Comparison of ENCODE assay signal across 1 cellular context in the genomic region with DNA sequence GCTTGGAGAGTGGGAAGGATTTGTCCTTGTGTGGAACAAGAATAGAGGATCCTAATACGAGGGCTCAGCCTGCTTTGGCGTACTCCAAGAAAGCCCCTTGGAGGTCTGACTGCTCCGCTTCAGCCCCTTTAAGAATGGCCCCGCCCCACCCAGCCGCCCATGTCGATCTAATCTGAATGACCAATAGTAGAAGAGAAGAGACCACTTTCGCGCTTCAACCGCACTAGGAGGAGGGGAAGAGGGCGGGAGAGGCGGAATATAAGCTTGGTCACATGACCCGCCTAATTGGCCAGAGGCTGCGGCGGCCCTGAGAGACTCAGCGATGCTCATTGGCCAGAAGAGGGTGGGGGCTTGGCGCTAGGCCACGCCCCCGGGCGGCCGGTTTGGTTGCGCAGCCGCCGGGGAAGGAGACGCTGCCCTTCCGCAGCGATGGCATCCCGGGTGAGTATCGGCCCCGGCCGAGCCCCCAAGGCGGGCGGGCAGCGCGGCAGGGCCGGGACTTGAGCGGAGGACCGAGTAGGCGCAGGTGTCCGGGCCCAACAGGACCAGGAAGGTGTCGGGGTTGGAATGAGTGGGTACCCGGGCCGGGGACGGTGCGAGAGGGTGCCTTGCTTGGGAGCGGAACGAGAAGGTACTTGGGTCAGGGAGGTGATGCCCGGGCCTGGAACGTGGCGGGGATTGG.
TF ChIP-seq lines count a peak whose summit lies in the region.

MIGA2 (plus strand) TSS at position 386 of the 682 bp plus-strand sequence. CDS start 3,969 bp downstream, outside the sequence.

TF ChIP-seq in HepG2, 621 proteins besides CTCF, POLR2A, EP300 and RAD21 (continued from another document and continues in another):
- TF ChIP-seq, protein P1, sequence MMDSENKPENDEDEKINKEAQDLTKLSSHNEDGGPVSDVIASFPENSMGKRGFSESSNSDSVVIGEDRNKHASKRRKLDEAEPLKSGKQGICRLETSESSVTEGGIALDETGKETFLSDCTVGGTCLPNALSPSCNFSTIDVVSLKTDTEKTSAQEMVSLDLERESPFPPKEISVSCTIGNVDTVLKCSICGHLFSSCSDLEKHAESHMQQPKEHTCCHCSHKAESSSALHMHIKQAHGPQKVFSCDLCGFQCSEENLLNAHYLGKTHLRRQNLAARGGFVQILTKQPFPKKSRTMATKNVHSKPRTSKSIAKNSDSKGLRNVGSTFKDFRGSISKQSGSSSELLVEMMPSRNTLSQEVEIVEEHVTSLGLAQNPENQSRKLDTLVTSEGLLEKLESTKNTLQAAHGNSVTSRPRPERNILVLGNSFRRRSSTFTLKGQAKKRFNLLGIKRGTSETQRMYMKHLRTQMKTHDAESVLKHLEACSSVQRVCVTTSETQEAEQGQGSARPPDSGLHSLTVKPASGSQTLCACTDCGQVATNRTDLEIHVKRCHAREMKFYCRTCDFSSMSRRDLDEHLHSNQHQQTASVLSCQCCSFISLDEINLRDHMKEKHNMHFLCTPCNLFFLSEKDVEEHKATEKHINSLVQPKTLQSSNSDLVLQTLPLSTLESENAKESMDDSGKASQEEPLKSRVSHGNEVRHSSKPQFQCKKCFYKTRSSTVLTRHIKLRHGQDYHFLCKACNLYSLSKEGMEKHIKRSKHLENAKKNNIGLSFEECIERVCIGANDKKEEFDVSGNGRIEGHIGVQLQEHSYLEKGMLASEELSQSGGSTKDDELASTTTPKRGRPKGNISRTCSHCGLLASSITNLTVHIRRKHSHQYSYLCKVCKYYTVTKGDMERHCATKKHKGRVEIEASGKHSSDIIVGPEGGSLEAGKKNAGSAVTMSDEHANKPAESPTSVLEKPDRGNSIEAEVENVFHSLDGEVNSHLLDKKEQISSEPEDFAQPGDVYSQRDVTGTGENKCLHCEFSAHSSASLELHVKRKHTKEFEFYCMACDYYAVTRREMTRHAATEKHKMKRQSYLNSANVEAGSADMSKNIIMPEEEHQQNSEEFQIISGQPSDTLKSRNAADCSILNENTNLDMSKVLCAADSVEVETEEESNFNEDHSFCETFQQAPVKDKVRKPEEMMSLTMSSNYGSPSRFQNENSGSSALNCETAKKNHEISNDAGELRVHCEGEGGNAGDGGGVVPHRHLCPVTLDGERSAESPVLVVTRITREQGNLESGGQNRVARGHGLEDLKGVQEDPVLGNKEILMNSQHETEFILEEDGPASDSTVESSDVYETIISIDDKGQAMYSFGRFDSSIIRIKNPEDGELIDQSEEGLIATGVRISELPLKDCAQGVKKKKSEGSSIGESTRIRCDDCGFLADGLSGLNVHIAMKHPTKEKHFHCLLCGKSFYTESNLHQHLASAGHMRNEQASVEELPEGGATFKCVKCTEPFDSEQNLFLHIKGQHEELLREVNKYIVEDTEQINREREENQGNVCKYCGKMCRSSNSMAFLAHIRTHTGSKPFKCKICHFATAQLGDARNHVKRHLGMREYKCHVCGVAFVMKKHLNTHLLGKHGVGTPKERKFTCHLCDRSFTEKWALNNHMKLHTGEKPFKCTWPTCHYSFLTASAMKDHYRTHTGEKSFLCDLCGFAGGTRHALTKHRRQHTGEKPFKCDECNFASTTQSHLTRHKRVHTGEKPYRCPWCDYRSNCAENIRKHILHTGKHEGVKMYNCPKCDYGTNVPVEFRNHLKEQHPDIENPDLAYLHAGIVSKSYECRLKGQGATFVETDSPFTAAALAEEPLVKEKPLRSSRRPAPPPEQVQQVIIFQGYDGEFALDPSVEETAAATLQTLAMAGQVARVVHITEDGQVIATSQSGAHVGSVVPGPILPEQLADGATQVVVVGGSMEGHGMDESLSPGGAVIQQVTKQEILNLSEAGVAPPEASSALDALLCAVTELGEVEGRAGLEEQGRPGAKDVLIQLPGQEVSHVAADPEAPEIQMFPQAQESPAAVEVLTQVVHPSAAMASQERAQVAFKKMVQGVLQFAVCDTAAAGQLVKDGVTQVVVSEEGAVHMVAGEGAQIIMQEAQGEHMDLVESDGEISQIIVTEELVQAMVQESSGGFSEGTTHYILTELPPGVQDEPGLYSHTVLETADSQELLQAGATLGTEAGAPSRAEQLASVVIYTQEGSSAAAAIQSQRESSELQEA (CRISPR knock-in tag; IDR thresholded peaks at IDR 0.05; ENCODE audit: not compliant biosample characterization), result peak; percentile 65
- TF ChIP-seq ZNF572 (CRISPR knock-in tag; IDR thresholded peaks at IDR 0.05) (peak; percentile 95), ZNF749 (CRISPR knock-in tag; IDR thresholded peaks at IDR 0.05; ENCODE audit: borderline replicate concordance) (no peak), SOX6 (IDR thresholded peaks at IDR 0.05) (no peak), SOX6 (CRISPR knock-in tag; IDR thresholded peaks at IDR 0.05) (peak; percentile 45; the same call in 1 of the 2 replicates), SKIL (CRISPR knock-in tag; IDR thresholded peaks at IDR 0.05; ENCODE audit: borderline replicate concordance) (no peak), CREM (IDR thresholded peaks at IDR 0.05) (peak; percentile 35; the same call in 1 of the 2 replicates), CREM (CRISPR knock-in tag; IDR thresholded peaks at IDR 0.05) (no peak), CCAR2 (optimal IDR thresholded peaks at IDR 0.05; ENCODE audit: low read depth, low read length) (no peak), ZBTB3 (CRISPR knock-in tag; IDR thresholded peaks at IDR 0.05; ENCODE audit: borderline replicate concordance, low read depth) (no peak), ZMYM4 (CRISPR knock-in tag; IDR thresholded peaks at IDR 0.05) (peak; percentile 41; the same call in 1 of the 2 replicates), UBTF (CRISPR knock-in tag; IDR thresholded peaks at IDR 0.05) (peak; percentile 81), RFX5 (IDR thresholded peaks at IDR 0.05; ENCODE audit: low read depth, low read length) (0 out of 2 replicates have a peak, but pooled peaks have one; percentile 15), NCOR1 (IDR thresholded peaks at IDR 0.05; ENCODE audit: borderline replicate concordance, low read length) (no peak; the same call in 1 of the 2 replicates), KMT2B (CRISPR knock-in tag; IDR thresholded peaks at IDR 0.05) (peak; percentile 54; the same call in 1 of the 2 replicates), CBFB (CRISPR knock-in tag; IDR thresholded peaks at IDR 0.05) (no peak), ZNF747 (CRISPR knock-in tag; IDR thresholded peaks at IDR 0.05; ENCODE audit: borderline replicate concordance) (no peak), SPEN (CRISPR knock-in tag; IDR thresholded peaks at IDR 0.05; ENCODE audit: low read depth) (no peak), ZNF546 (CRISPR knock-in tag; conservative IDR thresholded peaks at IDR 0.05) (no peak), CC2D1A (CRISPR knock-in tag; IDR thresholded peaks at IDR 0.05) (no peak), MXI1 (IDR thresholded peaks at IDR 0.05; ENCODE audit: borderline replicate concordance, low read depth, low read length) (peak; percentile 66; the same call in 1 of the 3 replicates), ASH2L (IDR thresholded peaks at IDR 0.05; ENCODE audit: insufficient read length, low read depth, low read length) (peak; percentile 39), HCFC1 (IDR thresholded peaks at IDR 0.05; ENCODE audit: low read depth, low read length) (no peak), KMT2A (CRISPR knock-in tag; IDR thresholded peaks at IDR 0.05) (peak; percentile 73), ZNF652 (CRISPR knock-in tag; IDR thresholded peaks at IDR 0.05; ENCODE audit: borderline replicate concordance, low read depth) (no peak), CAMTA2 (CRISPR knock-in tag; IDR thresholded peaks at IDR 0.05; ENCODE audit: borderline replicate concordance) (no peak; the same call in 1 of the 2 replicates), ZBTB33 (CRISPR knock-in tag; IDR thresholded peaks at IDR 0.05) (no peak), NCOA5 (CRISPR knock-in tag; IDR thresholded peaks at IDR 0.05) (no peak), ZNF678 (CRISPR knock-in tag; IDR thresholded peaks at IDR 0.05) (no peak), HNRNPL (IDR thresholded peaks at IDR 0.05; ENCODE audit: low read depth, low read length) (peak; percentile 41; the same call in 1 of the 2 replicates), ZNF768 (CRISPR knock-in tag; IDR thresholded peaks at IDR 0.05) (no peak), MEIS1 (CRISPR knock-in tag; IDR thresholded peaks at IDR 0.05; ENCODE audit: borderline replicate concordance) (no peak)
- TF ChIP-seq, protein P2, sequence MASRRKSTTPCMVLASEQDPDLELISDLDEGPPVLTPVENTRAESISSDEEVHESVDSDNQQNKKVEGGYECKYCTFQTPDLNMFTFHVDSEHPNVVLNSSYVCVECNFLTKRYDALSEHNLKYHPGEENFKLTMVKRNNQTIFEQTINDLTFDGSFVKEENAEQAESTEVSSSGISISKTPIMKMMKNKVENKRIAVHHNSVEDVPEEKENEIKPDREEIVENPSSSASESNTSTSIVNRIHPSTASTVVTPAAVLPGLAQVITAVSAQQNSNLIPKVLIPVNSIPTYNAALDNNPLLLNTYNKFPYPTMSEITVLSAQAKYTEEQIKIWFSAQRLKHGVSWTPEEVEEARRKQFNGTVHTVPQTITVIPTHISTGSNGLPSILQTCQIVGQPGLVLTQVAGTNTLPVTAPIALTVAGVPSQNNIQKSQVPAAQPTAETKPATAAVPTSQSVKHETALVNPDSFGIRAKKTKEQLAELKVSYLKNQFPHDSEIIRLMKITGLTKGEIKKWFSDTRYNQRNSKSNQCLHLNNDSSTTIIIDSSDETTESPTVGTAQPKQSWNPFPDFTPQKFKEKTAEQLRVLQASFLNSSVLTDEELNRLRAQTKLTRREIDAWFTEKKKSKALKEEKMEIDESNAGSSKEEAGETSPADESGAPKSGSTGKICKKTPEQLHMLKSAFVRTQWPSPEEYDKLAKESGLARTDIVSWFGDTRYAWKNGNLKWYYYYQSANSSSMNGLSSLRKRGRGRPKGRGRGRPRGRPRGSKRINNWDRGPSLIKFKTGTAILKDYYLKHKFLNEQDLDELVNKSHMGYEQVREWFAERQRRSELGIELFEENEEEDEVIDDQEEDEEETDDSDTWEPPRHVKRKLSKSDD (CRISPR knock-in tag; IDR thresholded peaks at IDR 0.05; ENCODE audit: low read depth), result no peak
